In the genomic region with DNA sequence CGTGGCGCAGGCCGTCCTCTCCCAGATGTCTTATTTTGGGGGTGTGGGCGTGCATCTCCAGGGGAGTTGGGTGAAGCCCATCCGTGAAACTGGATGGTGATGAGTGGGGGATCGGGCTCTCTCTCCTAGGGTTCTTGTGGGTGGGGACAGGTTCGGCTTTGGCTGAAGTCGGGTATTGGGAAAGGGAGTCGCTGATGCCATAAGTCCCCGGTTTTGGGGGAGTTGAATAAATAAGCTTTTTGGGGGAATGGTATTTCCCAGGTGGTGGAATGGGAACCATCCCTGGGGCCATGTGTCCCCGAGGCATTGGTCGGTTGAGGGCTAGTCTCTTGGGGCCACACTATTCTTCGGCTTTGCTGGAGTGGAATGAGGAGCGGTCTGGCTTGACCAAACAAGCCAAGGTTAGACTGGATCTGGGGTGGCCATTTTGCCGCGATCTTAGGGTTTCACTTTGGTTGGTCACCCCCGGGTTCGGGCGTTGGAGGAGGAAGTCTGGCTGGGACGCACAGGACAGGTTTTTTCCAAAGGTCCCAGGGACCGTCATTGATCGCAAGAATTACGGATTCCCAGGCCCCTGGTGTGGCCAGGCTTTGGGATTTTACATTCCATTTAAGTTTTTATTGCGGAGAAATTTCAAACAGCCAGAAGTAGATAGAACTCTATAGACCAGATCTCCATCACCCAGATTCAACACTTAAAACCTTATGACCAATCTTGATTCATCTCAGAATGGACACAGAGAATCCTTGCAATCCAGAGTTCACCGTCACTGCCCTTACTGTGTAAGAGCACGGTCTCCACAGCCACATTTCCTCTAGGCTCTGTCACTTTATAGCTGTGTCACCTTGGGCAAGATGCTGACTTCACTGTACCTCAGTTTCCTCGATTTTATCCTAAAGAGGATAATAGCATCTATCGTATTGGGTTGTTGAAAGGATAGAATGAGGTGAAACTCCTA, we compare ENCODE assay signal across 8 cellular contexts. TPM values are rescaled to one million over a fixed set of nuclear protein-coding genes. Genes with fewer than 3 reads are reported as not detected.
DNase-seq lines count a peak whose midpoint lies in the region; ATAC-seq, FAIRE-seq and TF ChIP-seq lines count a peak whose summit lies in the region.

No MANE protein-coding gene starts in this region.

- H3K9me3 ChIP-seq in T-helper 17 cell (ENCODE audit: control insufficient read depth, low read length, poor library complexity, severe bottlenecking) (no peaks in the 10 kb centered on the region), esophagus squamous epithelium (peaks cover 0 to 21% (median 7%) of the 10 kb centered on the region in 3 donors)

- H3K27me3 Mint-ChIP-seq in T-helper 17 cell (peaks cover 10% of the 10 kb centered on the region), osteocyte (ENCODE audit: unreplicated experiment) (peaks cover 15% of the 10 kb centered on the region)

- H3K4me1 ChIP-seq in ACC112 (ENCODE audit: control insufficient read depth, insufficient read depth, low read length, unreplicated experiment) (peaks cover 10% of the 10 kb centered on the region), esophagus squamous epithelium (peaks cover 0 to 26% (median 11%) of the 10 kb centered on the region in 3 donors)

- ATAC-seq in T-helper 17 cell (no peak), GM19397 (IDR thresholded peaks at IDR 0.05; ENCODE audit: unreplicated experiment) (no peak)

- DNase-seq in GM12892 (ENCODE audit: insufficient read length), result no peak
- no peak for DNase-seq in T-helper 17 cell
- no peak for DNase-seq in esophagus squamous epithelium (lab: John Stamatoyannopoulos, UW)
- DNase-seq in osteocyte (ENCODE audit: extremely low spot score, unreplicated experiment), result no peak
- DNase-seq in activated CD4-positive, CD25-positive, alpha-beta regulatory T cell treated with anti-CD3 and anti-CD28 coated beads, Interleukin-2, amount 50 U/mL, for 72 hours, result no peak
- DNase-seq in activated effector memory CD4-positive, alpha-beta T cell treated with Interleukin-2 at 50 U/mL for 16 hours, result no peak

- TF ChIP-seq CTCF in esophagus squamous epithelium (IDR thresholded peaks at IDR 0.05), result no peak
- no peak for TF ChIP-seq CTCF in osteocyte (IDR thresholded peaks at IDR 0.05)

- H3K36me3 Mint-ChIP-seq in T-helper 17 cell (ENCODE audit: low read depth) (peaks cover 16% of the 10 kb centered on the region), osteocyte (ENCODE audit: unreplicated experiment) (peaks cover 32% of the 10 kb centered on the region)

- H3K4me3 Mint-ChIP-seq in T-helper 17 cell (peak overlapping the region; percentile 97), osteocyte (ENCODE audit: unreplicated experiment) (peak overlapping the region; percentile 97)

- peak overlapping the region; percentile 92 for H2AFZ ChIP-seq in ACC112 (ENCODE audit: low read length, unreplicated experiment)

- H3K27ac ChIP-seq in ACC112 (ENCODE audit: low read depth, low read length) (peak overlapping the region; percentile 80), esophagus squamous epithelium (peak overlapping the region; percentile 93 to 99 (median 94))

- H3K36me3 ChIP-seq in ACC112 (ENCODE audit: insufficient read depth, low read length) (peaks cover 18% of the 10 kb centered on the region), esophagus squamous epithelium (peaks cover 0 to 23% (median 0%) of the 10 kb centered on the region in 3 donors)

- H3K79me2 ChIP-seq in ACC112 (ENCODE audit: control insufficient read depth, insufficient read depth, low read length, unreplicated experiment), result peaks cover 50% of the 10 kb centered on the region

- H3K4me1 Mint-ChIP-seq in T-helper 17 cell (peaks cover 30% of the 10 kb centered on the region), osteocyte (ENCODE audit: unreplicated experiment) (peaks cover 21% of the 10 kb centered on the region)

- H3K4me3 ChIP-seq in ACC112 (ENCODE audit: low read depth, low read length) (peak overlapping the region; percentile 97), esophagus squamous epithelium (peak overlapping the region; percentile 80 to 98 (median 84))

- intact Hi-C loops in esophagus squamous epithelium (cut with DNase I), result no loop called here

- TF ChIP-seq POLR2A in GM12892 (IDR thresholded peaks at IDR 0.05; ENCODE audit: low read depth, low read length) (no peak), esophagus squamous epithelium (IDR thresholded peaks at IDR 0.05) (no peak)

- 27 to 31% methylated on average over 23 to 24 of the region's 28 CpGs for WGBS in esophagus squamous epithelium, 2 donors

- peaks cover 21% of the 10 kb centered on the region for H3K9me3 Mint-ChIP-seq in osteocyte (ENCODE audit: unreplicated experiment)

- H3K27me3 ChIP-seq in ACC112 (ENCODE audit: insufficient read depth, low read length) (peaks cover 23% of the 10 kb centered on the region; the same call in 1 of the 2 replicates), esophagus squamous epithelium (peaks cover 0 to 19% (median 0%) of the 10 kb centered on the region in 4 donors)

- peak overlapping the region; percentile 98 for H3K27ac Mint-ChIP-seq in T-helper 17 cell
- peak overlapping the region; percentile 99 for H3K27ac Mint-ChIP-seq in osteocyte (ENCODE audit: unreplicated experiment)

- FAIRE-seq in GM12892 (lab: Jason Lieb, UNC), result peak; percentile 9

RNA-seq across cellular contexts. Expression of a gene that starts 0.7 kb away (rescaled TPM):
- polyA plus RNA-seq in GM12892 (2012; ENCODE audit: missing spikeins), result 8.2 TPM
- total RNA-seq in T-helper 17 cell, result 1 to 10 TPM; 5.9 to 7.8 TPM
- 10 to 100 TPM; 10.1 to 20.2 (median 13.7) TPM for total RNA-seq in esophagus squamous epithelium
- 14.0 and 15.6 TPM in 2 replicates for total RNA-seq in osteocyte
